Comparison of ENCODE assay signal across 10 cellular contexts in the genomic region with DNA sequence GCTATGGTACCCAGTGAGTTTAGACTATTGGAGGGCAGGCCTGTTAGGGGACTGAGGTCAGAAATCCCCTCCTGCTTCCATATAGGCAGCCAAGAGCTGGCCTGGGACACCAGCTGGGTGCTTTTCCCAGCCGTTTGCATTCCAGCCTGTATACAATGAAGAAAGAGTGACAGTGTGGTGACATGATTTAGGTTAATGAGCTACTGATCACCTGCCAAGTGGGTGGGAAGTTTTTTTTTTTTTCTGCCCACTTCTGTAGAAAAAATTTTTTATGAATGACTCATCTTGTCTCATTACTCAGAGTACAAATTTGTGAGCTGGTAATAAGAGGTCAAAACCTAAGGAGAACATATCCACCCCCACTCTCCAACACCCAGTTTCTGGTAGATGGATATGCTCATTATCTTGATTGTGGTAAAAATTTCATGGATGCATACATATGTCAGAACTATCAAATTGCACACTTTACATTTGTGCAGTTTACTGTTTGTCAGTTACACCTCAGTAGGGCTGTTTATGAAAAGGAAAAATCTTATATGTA. TPM values are rescaled to one million over a fixed set of nuclear protein-coding genes. Genes with fewer than 3 reads are reported as not detected.
DNase-seq lines count a peak whose midpoint lies in the region; ATAC-seq and TF ChIP-seq lines count a peak whose summit lies in the region.
"Had no signal": no experiment of that assay in that cellular context is flagged by ENCODE, and none has a peak within 500 bp of the region (broad histone marks: within the 10 kb centered on the region; RNA-seq: fewer than 3 reads in every experiment).

No MANE protein-coding gene starts in this region.

- no peak for DNase-seq in activated CD4-positive, alpha-beta T cell treated with anti-CD3 and anti-CD28 coated beads for 36 hours
- DNase-seq in activated CD4-positive, alpha-beta T cell treated with anti-CD3 and anti-CD28 coated beads for 1 hour: no peak
- peak; percentile 72 for DNase-seq in fibroblast of the aortic adventitia (ENCODE audit: low read depth)
- no peak for DNase-seq in NCI-H1930 (lab: John Stamatoyannopoulos, UW)
- DNase-seq in epidermal melanocyte (ENCODE audit: insufficient read length, low spot score): no peak
- DNase-seq: cerebellar nuclear complex had no signal

- H3K4me2 ChIP-seq in OCI-LY3 (ENCODE audit: low read length): peak overlapping the region; percentile 43

- no peak for TF ChIP-seq CTCF in OCI-LY3 (IDR thresholded peaks at IDR 0.05; ENCODE audit: low read depth, low read length)
- no peak for TF ChIP-seq CTCF in fibroblast of the aortic adventitia (IDR thresholded peaks at IDR 0.05; ENCODE audit: insufficient read depth, low read length)

- no peak overlapping the region for H3K9ac ChIP-seq in OCI-LY3 (ENCODE audit: low read length)

- H3K4me3 ChIP-seq in OCI-LY3 (ENCODE audit: low read length) (peak overlapping the region; percentile 24), fibroblast of the aortic adventitia (ENCODE audit: low read depth, low read length) (no peak overlapping the region)

- no peaks in the 10 kb centered on the region for H3K27me3 Mint-ChIP-seq in activated CD4-positive, alpha-beta T cell treated with anti-CD3 and anti-CD28 coated beads for 36 hours

- H3K36me3 ChIP-seq in OCI-LY3 (replicated peaks; ENCODE audit: low read depth, low read length): no peaks in the 10 kb centered on the region

- H3K4me3 Mint-ChIP-seq in activated CD4-positive, alpha-beta T cell treated with anti-CD3 and anti-CD28 coated beads for 36 hours: no peak overlapping the region

- no peak overlapping the region for H3K27ac ChIP-seq in OCI-LY3 (ENCODE audit: low read length)
- peak overlapping the region; percentile 96 for H3K27ac ChIP-seq in temporal lobe (ENCODE audit: low read depth, low read length)
- H3K27ac ChIP-seq: C4-2B had no signal

- H3K36me3 Mint-ChIP-seq in activated CD4-positive, alpha-beta T cell treated with anti-CD3 and anti-CD28 coated beads for 36 hours (ENCODE audit: low read depth): no peaks in the 10 kb centered on the region

- H3K9me3 ChIP-seq in OCI-LY3 (ENCODE audit: insufficient read depth, low read length): no peaks in the 10 kb centered on the region

- no peaks in the 10 kb centered on the region for H3K79me2 ChIP-seq in OCI-LY3 (ENCODE audit: low read length)

- no peak overlapping the region for H3K27ac Mint-ChIP-seq in activated CD4-positive, alpha-beta T cell treated with anti-CD3 and anti-CD28 coated beads for 36 hours

- POLR2A ChIA-PET in activated CD4-positive, alpha-beta T cell treated with anti-CD3 and anti-CD28 coated beads for 36 hours (lab: Charles Lee): interaction anchor here (0.6 to 1.0 kb wide), 5 partner anchors 16 to 213 kb away, joined by 3 to 4 read pairs (median 4); a partner anchor contains a TSS

- CTCF ChIA-PET in activated CD4-positive, alpha-beta T cell treated with anti-CD3 and anti-CD28 coated beads for 36 hours (lab: Charles Lee): interaction anchor here (0.5 to 1.5 kb wide), 9 partner anchors 9 to 384 kb away, joined by 3 to 7 read pairs (median 3); no protein-coding TSS in a partner anchor

- no peaks in the 10 kb centered on the region for H3K9me3 Mint-ChIP-seq in activated CD4-positive, alpha-beta T cell treated with anti-CD3 and anti-CD28 coated beads for 36 hours (ENCODE audit: low read depth)

- H3K27me3 ChIP-seq in OCI-LY3 (ENCODE audit: low read depth, low read length): 0 out of 2 replicates have a peak, but pooled peaks cover 4% of the 10 kb centered on the region

- H3K4me1 ChIP-seq in OCI-LY3 (ENCODE audit: low read length): peaks cover 25% of the 10 kb centered on the region

- H2AFZ ChIP-seq in OCI-LY3 (ENCODE audit: low read depth, low read length): 0 out of 2 replicates have a peak overlapping the region, but pooled peaks have one; percentile 42

- H3K4me1 Mint-ChIP-seq in activated CD4-positive, alpha-beta T cell treated with anti-CD3 and anti-CD28 coated beads for 36 hours: peaks cover 10% of the 10 kb centered on the region

- ATAC-seq in activated CD4-positive, alpha-beta T cell treated with anti-CD3 and anti-CD28 coated beads for 36 hours: peak; percentile 91
- ATAC-seq in GM19467 (IDR thresholded peaks at IDR 0.05; ENCODE audit: unreplicated experiment): no peak

- intact Hi-C loops in activated CD4-positive, alpha-beta T cell treated with anti-CD3 and anti-CD28 coated beads for 36 hours (cut with DNase I, micrococcal nuclease): no loop called here

- H4K20me1 ChIP-seq in OCI-LY3 (ENCODE audit: insufficient read depth, low read length): no peaks in the 10 kb centered on the region

RNA-seq across cellular contexts. Expression of a gene that starts 16.4 kb away (rescaled TPM):
- 1 to 10 TPM in 1 of 2 experiments, under 1 TPM in 1; 0.67 to 1.4 TPM for total RNA-seq in activated CD4-positive, alpha-beta T cell treated with anti-CD3 and anti-CD28 coated beads for 36 hours
- total RNA-seq in fibroblast of the aortic adventitia (ENCODE audit: low replicate concordance): 0.09 and 1.1 TPM in 2 replicates
- 1.7 TPM for total RNA-seq in temporal lobe

RNA-seq across cellular contexts. Expression of a gene that starts 35.5 kb away (rescaled TPM):
- total RNA-seq in activated CD4-positive, alpha-beta T cell treated with anti-CD3 and anti-CD28 coated beads for 36 hours: 100 to 1,000 TPM in 1 of 2 experiments, 10 to 100 TPM in 1; 81.3 to 104 TPM
- total RNA-seq in fibroblast of the aortic adventitia (ENCODE audit: low replicate concordance) (22.6 and 41.0 TPM in 2 replicates), temporal lobe (50.4 TPM)

RNA-seq across cellular contexts. Expression of a gene that starts 45.3 kb away (rescaled TPM):
- total RNA-seq in activated CD4-positive, alpha-beta T cell treated with anti-CD3 and anti-CD28 coated beads for 36 hours: 1 to 10 TPM; 3.2 TPM
- total RNA-seq in fibroblast of the aortic adventitia (ENCODE audit: low replicate concordance) (3.9 and 5.4 TPM in 2 replicates), temporal lobe (6.1 TPM)
